In the genomic region with DNA sequence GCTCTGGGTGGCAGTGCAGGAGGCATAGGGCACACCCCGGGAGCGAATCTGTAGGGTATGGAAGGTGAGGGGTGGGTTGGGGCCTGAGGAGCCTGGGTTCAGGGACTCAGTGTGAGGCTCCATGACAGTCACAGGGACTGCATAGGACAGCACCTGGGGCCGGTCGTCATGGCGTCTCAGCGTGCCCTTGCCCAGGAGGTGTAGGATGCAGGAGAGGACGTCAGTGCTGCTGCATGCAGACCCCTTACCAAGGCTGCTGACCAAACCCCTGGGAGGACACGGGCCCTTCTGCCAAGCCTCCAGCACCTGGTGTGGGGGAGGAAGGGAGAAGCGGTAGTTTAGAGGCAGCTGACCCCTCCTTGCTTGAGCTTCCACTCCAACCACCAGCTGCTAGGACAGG, we compare ENCODE assay signal across 1 cellular context.
TF ChIP-seq lines count a peak whose summit lies in the region.

No MANE protein-coding gene starts in this region.

TF ChIP-seq in K562, 482 proteins besides CTCF, POLR2A, EP300 and RAD21:
- TF ChIP-seq KLF13 (tag; IDR thresholded peaks at IDR 0.05; ENCODE audit: borderline replicate concordance, low read depth) (no peak), RBFOX2 (IDR thresholded peaks at IDR 0.05; ENCODE audit: low read depth, low read length) (peak; percentile 40; the same call in 1 of the 2 replicates), POLR2G (IDR thresholded peaks at IDR 0.05; ENCODE audit: low read depth, low read length) (peak; percentile 50)
